Comparison of ENCODE assay signal across 7 cellular contexts in the genomic region with DNA sequence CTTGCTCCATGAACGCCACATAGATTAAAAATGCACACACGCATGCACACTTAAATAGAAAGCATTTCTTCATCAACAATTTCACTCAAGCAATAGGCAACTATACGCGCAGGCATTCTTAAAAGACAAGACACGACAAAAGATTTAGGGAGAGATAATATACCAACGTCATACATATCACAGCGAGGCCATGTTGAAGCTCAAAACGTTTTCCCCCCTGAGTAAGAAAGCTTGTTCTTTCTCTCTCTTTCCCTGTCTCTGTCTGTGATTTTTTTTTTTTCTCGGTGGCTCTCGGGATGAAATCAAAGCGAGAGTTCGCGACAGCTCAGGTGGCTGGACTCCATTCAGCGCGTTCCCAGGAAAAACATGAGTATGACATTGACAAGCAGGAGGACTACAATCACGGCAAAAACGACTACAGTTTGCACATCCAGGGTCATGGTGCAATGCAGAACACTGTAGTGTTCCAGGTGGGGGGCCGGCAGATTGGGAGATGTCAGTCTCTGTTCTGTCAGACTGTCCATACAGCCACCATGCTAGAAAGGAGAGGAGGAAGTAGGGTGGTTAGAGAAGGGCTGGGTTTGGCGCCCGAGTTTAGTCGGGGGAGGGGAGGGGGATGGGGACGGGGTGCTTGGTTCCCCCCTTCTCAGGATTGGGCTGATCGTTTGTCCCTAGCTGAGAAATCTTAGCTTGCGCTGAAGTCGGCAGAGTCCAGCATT. TPM values are rescaled to one million over a fixed set of nuclear protein-coding genes. Genes with fewer than 3 reads are reported as not detected.
DNase-seq lines count a peak whose midpoint lies in the region; ATAC-seq and FAIRE-seq lines count a peak whose summit lies in the region.

No MANE protein-coding gene starts in this region.

- DNase-seq in GM18507 (ENCODE audit: extremely low spot score, insufficient read length, low read depth), result peak; percentile 12
- DNase-seq in OCI-M1 (lab: John Stamatoyannopoulos, UW), result peak; percentile 64
- DNase-seq in stimulated activated CD4-positive, alpha-beta T cell treated with anti-CD3 and anti-CD28 coated beads, Interleukin-15, amount 100 ng/mL, for 48 hours (ENCODE audit: low read depth in 2 of 2), result peak; percentile 2 to 7

- WGBS in adipose tissue, 3 donors, result 1 to 27% (median 1%) methylated on average over 24 to 25 of the region's 25 CpGs

- no peaks in the 10 kb centered on the region for H3K27me3 ChIP-seq in iPS-18a (ENCODE audit: control insufficient read depth, insufficient read depth, low read length)

- H3K9ac ChIP-seq in iPS-18a (ENCODE audit: low read length), result peak overlapping the region; percentile 54

- H3K27ac ChIP-seq in adipose tissue (ENCODE audit: low read depth, low read length) (peak overlapping the region; percentile 15), iPS-18a (ENCODE audit: low read length) (peak overlapping the region; percentile 25)

- no peak for FAIRE-seq in GM18507 (lab: Jason Lieb, UNC)

- no peaks in the 10 kb centered on the region for H3K36me3 ChIP-seq in iPS-18a (ENCODE audit: control insufficient read depth, low read depth, low read length)

- H3K4me3 ChIP-seq in iPS-18a (ENCODE audit: low read length), result peak overlapping the region; percentile 73

- no peaks in the 10 kb centered on the region for H3K9me3 ChIP-seq in iPS-18a (ENCODE audit: control insufficient read depth, low read depth, low read length)

- peaks cover 20% of the 10 kb centered on the region for H3K4me1 ChIP-seq in iPS-18a (ENCODE audit: control insufficient read depth, low read depth, low read length)

- ATAC-seq in HG02678 (IDR thresholded peaks at IDR 0.05; ENCODE audit: unreplicated experiment), result peak; percentile 33
- ATAC-seq in GM18519 (IDR thresholded peaks at IDR 0.05; ENCODE audit: low FRiP score, unreplicated experiment), result no peak

RNA-seq across cellular contexts. Expression of gene ARHGEF9, which starts 30.7 kb away (rescaled TPM):
- 1 to 10 TPM; 3.1 to 5.7 (median 4.1) TPM for polyA plus RNA-seq in adipose tissue

Comparison
In these comparisons a context has a peak if more than half of its experiments do, and no peak if none do; other contexts are left out.
1. DNase-seq: peak in every context shown above with its lines; median percentile 64 in OCI-M1; 12 in GM18507; 4 in stimulated activated CD4-positive, alpha-beta T cell treated with anti-CD3 and anti-CD28 coated beads, Interleukin-15, amount 100 ng/mL, for 48 hours.